In the genomic region with DNA sequence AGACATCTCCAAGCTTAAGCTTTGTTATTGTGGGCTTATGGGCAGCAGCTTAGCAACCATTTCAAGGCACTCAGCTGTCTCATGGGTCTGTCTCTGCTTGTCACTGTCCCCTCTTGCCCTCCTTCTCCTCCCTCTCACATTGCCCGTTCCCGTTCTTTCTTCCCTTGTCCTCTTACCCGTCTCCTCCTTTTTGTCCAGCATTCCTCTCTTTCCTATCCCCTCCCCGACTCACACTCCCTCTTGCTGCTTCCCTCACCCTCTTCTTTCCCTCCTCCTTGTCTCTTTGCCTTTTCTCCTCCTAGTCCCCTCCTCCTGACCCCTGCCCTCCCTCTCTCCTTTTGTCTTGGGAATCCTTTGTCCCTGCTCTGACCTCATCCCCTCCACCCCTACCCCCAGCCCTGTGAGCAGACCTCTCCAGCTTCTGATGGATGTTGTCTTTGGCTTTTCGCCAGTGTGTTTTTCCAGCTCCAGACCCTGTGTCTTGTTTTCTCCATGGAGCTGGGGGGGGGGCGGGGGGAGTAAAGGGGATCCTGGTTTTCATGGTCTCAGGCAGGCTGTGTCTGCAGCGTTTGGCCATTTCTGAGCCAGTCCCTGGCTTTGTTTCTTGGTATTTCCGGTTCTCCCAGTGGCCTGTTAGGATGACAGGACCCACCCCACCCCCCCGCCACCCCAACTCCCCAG, we compare ENCODE assay signal across 8 cellular contexts. TPM values are rescaled to one million over a fixed set of nuclear protein-coding genes. Genes with fewer than 3 reads are reported as not detected.
A peak's percentile ranks its signal among the peaks of the same experiment; 100 is the strongest.
DNase-seq lines count a peak whose midpoint lies in the region; ATAC-seq, FAIRE-seq and TF ChIP-seq lines count a peak whose summit lies in the region.

No MANE protein-coding gene starts in this region.

- peak overlapping the region; percentile 74 for H3K4me2 ChIP-seq in HepG2 (ENCODE audit: low read depth, low read length)

- H3K36me3 ChIP-seq in HepG2 (replicated peaks in 1 of 2; ENCODE audit: control insufficient read depth in 1 of 2, insufficient read depth in 2 of 2, low read length in 2 of 2) (no peaks in the 10 kb centered on the region), uterus (no peaks in the 10 kb centered on the region)

- TF ChIP-seq EP300 in HepG2 (IDR thresholded peaks at IDR 0.05; ENCODE audit: low read depth in 2 of 2, low read length in 2 of 2) (peak in 1 of 2 experiments; percentile 50; a peak in 1 of 4 replicates), HepG2 (CRISPR knock-in tag; IDR thresholded peaks at IDR 0.05; ENCODE audit: borderline replicate concordance) (no peak)

- CTCF ChIA-PET in activated CD8-positive, alpha-beta T cell treated with anti-CD3 and anti-CD28 coated beads, Interleukin-2, amount 10 ng/mL, durations not matched to agents 7 days and 5 days (lab: Charles Lee): no interaction called here
- CTCF ChIA-PET in activated CD8-positive, alpha-beta T cell treated with anti-CD3 and anti-CD28 coated beads for 36 hours (lab: Charles Lee): interaction anchor here (2.1 kb wide), 1 partner anchor 57 kb away, joined by 6 read pairs; no protein-coding TSS in a partner anchor
- CTCF ChIA-PET in HepG2 (lab: Yijun Ruan, JAX; ENCODE audit: low intra/inter-chr PET ratio, low total read pairs): no interaction called here

- H3K4me1 ChIP-seq in HepG2 (ENCODE audit: insufficient read depth, low read length) (peaks cover 66% of the 10 kb centered on the region), uterus (peaks cover 0 to 5% of the 10 kb centered on the region in 2 donors)

- 19% methylated on average over 9 of the region's 9 CpGs for WGBS in HepG2 (ENCODE audit: low lambda C conversion rate)

- H4K20me1 ChIP-seq in HepG2 (ENCODE audit: insufficient read depth, low read length): peaks cover 16% of the 10 kb centered on the region

- DNase-seq in activated CD8-positive, alpha-beta T cell treated with anti-CD3 and anti-CD28 coated beads, Interleukin-2, amount 10 ng/mL, durations not matched to agents 7 days and 5 days: no peak
- DNase-seq in activated CD8-positive, alpha-beta T cell treated with anti-CD3 and anti-CD28 coated beads for 36 hours: no peak
- peak; percentile 87 for DNase-seq in HepG2 (ENCODE audit: low spot score)
- DNase-seq in uterus: peak in 1 of 2 donors; percentile 46
- no peak for DNase-seq in HPDE6-E6E7 (ENCODE audit: extremely low spot score)
- no peak for DNase-seq in NCI-H187 (lab: John Stamatoyannopoulos, UW)

- TF ChIP-seq POLR2A in HepG2 (IDR thresholded peaks at IDR 0.05; ENCODE audit: insufficient read depth in 1 of 2, low read depth in 2 of 2, low read length in 2 of 2) (no peak), uterus (IDR thresholded peaks at IDR 0.05) (no peak), GM18505 (IDR thresholded peaks at IDR 0.05; ENCODE audit: borderline replicate concordance, extremely low read depth, insufficient read depth, insufficient read length) (no peak)

- H3K4me3 Mint-ChIP-seq in activated CD8-positive, alpha-beta T cell treated with anti-CD3 and anti-CD28 coated beads, Interleukin-2, amount 10 ng/mL, durations not matched to agents 7 days and 5 days: no peak overlapping the region
- no peak overlapping the region for H3K4me3 Mint-ChIP-seq in activated CD8-positive, alpha-beta T cell treated with anti-CD3 and anti-CD28 coated beads for 36 hours
- H3K4me3 Mint-ChIP-seq in brain: peak overlapping the region; percentile 1 to 75 (median 61)

- H3K27me3 ChIP-seq in HepG2 (ENCODE audit: control insufficient read depth in 1 of 2, insufficient read depth in 2 of 2, low read length in 2 of 2): no peaks in the 10 kb centered on the region
- H3K27me3 ChIP-seq in uterus: no peaks in the 10 kb centered on the region

- FAIRE-seq in HepG2 (lab: Jason Lieb, UNC): no peak

- no peaks in the 10 kb centered on the region for H3K9me3 ChIP-seq in HepG2 (ENCODE audit: low read length)
- no peaks in the 10 kb centered on the region for H3K9me3 ChIP-seq in uterus

- peak overlapping the region in 2 of 3 experiments; percentile 39 to 41; a peak in 4 of 6 replicates for H3K4me3 ChIP-seq in HepG2 (replicated peaks in 1 of 3; ENCODE audit: insufficient read depth in 1 of 3, low read depth in 2 of 3, low read length in 3 of 3)
- no peak overlapping the region for H3K4me3 ChIP-seq in uterus

- POLR2A ChIA-PET in activated CD8-positive, alpha-beta T cell treated with anti-CD3 and anti-CD28 coated beads, Interleukin-2, amount 10 ng/mL, durations not matched to agents 7 days and 5 days (lab: Charles Lee): interaction anchor here (0.8 kb wide), 1 partner anchor 522 kb away, joined by 3 read pairs; no protein-coding TSS in a partner anchor
- POLR2A ChIA-PET in activated CD8-positive, alpha-beta T cell treated with anti-CD3 and anti-CD28 coated beads for 36 hours (lab: Charles Lee): no interaction called here
- POLR2A ChIA-PET in HepG2 (lab: Yijun Ruan, JAX): interaction anchor here (1.1 to 1.6 kb wide), 2 partner anchors 10 to 12 kb away, joined by 4 to 6 read pairs; no protein-coding TSS in a partner anchor

- peaks cover 68% of the 10 kb centered on the region for H3K79me2 ChIP-seq in HepG2 (ENCODE audit: insufficient read depth, low read length)

- H3K27ac ChIP-seq in HepG2 (ENCODE audit: extremely low read length, insufficient read depth, low read length) (peak overlapping the region; percentile 30), uterus (peak overlapping the region; percentile 0 to 76)

- no peak overlapping the region for H2AFZ ChIP-seq in HepG2 (ENCODE audit: low read length)

- no TSS peak for BruUV-seq in HepG2 (replicated peaks; lab: Mats Ljungman, UMichigan)

- ATAC-seq in activated CD8-positive, alpha-beta T cell treated with anti-CD3 and anti-CD28 coated beads, Interleukin-2, amount 10 ng/mL, durations not matched to agents 7 days and 5 days: no peak
- no peak for ATAC-seq in activated CD8-positive, alpha-beta T cell treated with anti-CD3 and anti-CD28 coated beads for 36 hours
- peak; percentile 50 for ATAC-seq in HepG2
- no peak for ATAC-seq in GM18505 (IDR thresholded peaks at IDR 0.05; ENCODE audit: unreplicated experiment)

- TF ChIP-seq CTCF in activated CD8-positive, alpha-beta T cell treated with anti-CD3 and anti-CD28 coated beads for 36 hours (IDR thresholded peaks at IDR 0.05): no peak
- TF ChIP-seq CTCF in brain (conservative IDR thresholded peaks at IDR 0.05): no peak
- TF ChIP-seq CTCF in HepG2 (CRISPR knock-in tag; IDR thresholded peaks at IDR 0.05): no peak
- no peak for TF ChIP-seq CTCF in uterus (IDR thresholded peaks at IDR 0.05)

- no peaks in the 10 kb centered on the region for H3K27me3 Mint-ChIP-seq in activated CD8-positive, alpha-beta T cell treated with anti-CD3 and anti-CD28 coated beads, Interleukin-2, amount 10 ng/mL, durations not matched to agents 7 days and 5 days (ENCODE audit: low read depth)
- H3K27me3 Mint-ChIP-seq in activated CD8-positive, alpha-beta T cell treated with anti-CD3 and anti-CD28 coated beads for 36 hours: no peaks in the 10 kb centered on the region
- H3K27me3 Mint-ChIP-seq in brain: peaks cover 2% of the 10 kb centered on the region

- H3K27ac Mint-ChIP-seq in activated CD8-positive, alpha-beta T cell treated with anti-CD3 and anti-CD28 coated beads, Interleukin-2, amount 10 ng/mL, durations not matched to agents 7 days and 5 days: peak overlapping the region; percentile 16
- no peak overlapping the region for H3K27ac Mint-ChIP-seq in activated CD8-positive, alpha-beta T cell treated with anti-CD3 and anti-CD28 coated beads for 36 hours
- peak overlapping the region; percentile 59 to 98 (median 96) for H3K27ac Mint-ChIP-seq in brain

- peaks cover 3% of the 10 kb centered on the region for H3K36me3 Mint-ChIP-seq in activated CD8-positive, alpha-beta T cell treated with anti-CD3 and anti-CD28 coated beads, Interleukin-2, amount 10 ng/mL, durations not matched to agents 7 days and 5 days (ENCODE audit: low read depth)
- H3K36me3 Mint-ChIP-seq in activated CD8-positive, alpha-beta T cell treated with anti-CD3 and anti-CD28 coated beads for 36 hours (ENCODE audit: low read depth): peaks cover 3% of the 10 kb centered on the region
- H3K36me3 Mint-ChIP-seq in brain: no peaks in the 10 kb centered on the region

- H3K9me3 Mint-ChIP-seq in activated CD8-positive, alpha-beta T cell treated with anti-CD3 and anti-CD28 coated beads, Interleukin-2, amount 10 ng/mL, durations not matched to agents 7 days and 5 days (ENCODE audit: insufficient read depth): no peaks in the 10 kb centered on the region
- no peaks in the 10 kb centered on the region for H3K9me3 Mint-ChIP-seq in activated CD8-positive, alpha-beta T cell treated with anti-CD3 and anti-CD28 coated beads for 36 hours
- no peaks in the 10 kb centered on the region for H3K9me3 Mint-ChIP-seq in brain

- peak overlapping the region; percentile 44 for H3K9ac ChIP-seq in HepG2 (ENCODE audit: insufficient read depth, low read depth, low read length)

- intact Hi-C loops in activated CD8-positive, alpha-beta T cell treated with anti-CD3 and anti-CD28 coated beads for 36 hours (cut with micrococcal nuclease): no loop called here
- intact Hi-C loops in HepG2 (cut with micrococcal nuclease; ENCODE audit: unreplicated experiment): loop anchor here (5.0 kb wide), 1 partner anchor 39 kb away; no protein-coding TSS in a partner anchor
- intact Hi-C loops in uterus (cut with DNase I; ENCODE audit: low total_unique reads): no loop called here

- TF ChIP-seq RAD21 in HepG2 (CRISPR knock-in tag; IDR thresholded peaks at IDR 0.05): no peak

- in situ Hi-C loops in HepG2 (cut with HindIII; ENCODE audit: extremely low pct_ligation_motif_present, low pct_unique_long_range_greater_than_20kb): no loop called here

- H3K4me1 Mint-ChIP-seq in activated CD8-positive, alpha-beta T cell treated with anti-CD3 and anti-CD28 coated beads, Interleukin-2, amount 10 ng/mL, durations not matched to agents 7 days and 5 days (ENCODE audit: low read depth): peaks cover 15% of the 10 kb centered on the region
- peaks cover 30% of the 10 kb centered on the region for H3K4me1 Mint-ChIP-seq in activated CD8-positive, alpha-beta T cell treated with anti-CD3 and anti-CD28 coated beads for 36 hours (ENCODE audit: low read depth)
- H3K4me1 Mint-ChIP-seq in brain: peaks cover 73% of the 10 kb centered on the region

RNA-seq across cellular contexts. Expression of a gene that starts 47.9 kb away (rescaled TPM):
- total RNA-seq in activated CD8-positive, alpha-beta T cell treated with anti-CD3 and anti-CD28 coated beads, Interleukin-2, amount 10 ng/mL, durations not matched to agents 7 days and 5 days: 10 to 100 TPM; 28.6 to 28.7 TPM
- 10 to 100 TPM; 24.1 to 24.3 TPM for total RNA-seq in activated CD8-positive, alpha-beta T cell treated with anti-CD3 and anti-CD28 coated beads for 36 hours
- polyA plus RNA-seq in brain (ENCODE audit: insufficient read depth, low read depth, low replicate concordance): 28.8 TPM
- total RNA-seq in HepG2 (2016; rRNA removed; fragmentation: Illumina TruSeq; extraction: Trizol): 20.5 and 22.8 TPM in 2 replicates
- 7.0 and 7.4 TPM in 2 replicates for total RNA-seq in HepG2 (2016; cell fraction: cytosol; rRNA removed; fragmentation: Illumina TruSeq; extraction: Trizol; ENCODE audit: low read depth)
- 18.0 and 21.4 TPM in 2 replicates for total RNA-seq in HepG2 (2016; cell fraction: insoluble cytoplasmic fraction; rRNA removed; fragmentation: Illumina TruSeq; extraction: Trizol)
- total RNA-seq in HepG2 (2016; cell fraction: membrane; rRNA removed; fragmentation: Illumina TruSeq; extraction: Trizol): 20.7 and 21.5 TPM in 2 replicates
- total RNA-seq in HepG2 (2016; cell fraction: nucleus; rRNA removed; fragmentation: Illumina TruSeq; extraction: Trizol): 26.3 and 30.0 TPM in 2 replicates
- polyA plus RNA-seq in HepG2 (2011; rRNA removed): 40.8 and 46.6 TPM in 2 replicates
- 29.8 and 35.8 TPM in 2 replicates for polyA plus RNA-seq in HepG2 (2011; cell fraction: cytosol; rRNA removed)
- 63.9 and 75.8 TPM in 2 replicates for polyA plus RNA-seq in HepG2 (2011; cell fraction: nucleus; rRNA removed)
- 21.6 and 24.2 TPM in 2 replicates for polyA plus RNA-seq in HepG2 (2012)
- 3.6 and 5.4 TPM in 2 replicates for polyA plus RNA-seq in HepG2 (2016; cell fraction: cytosol; fragmentation: Illumina TruSeq; extraction: Trizol; ENCODE audit: low read depth)
- 16.6 and 20.2 TPM in 2 replicates for polyA plus RNA-seq in HepG2 (2016; cell fraction: insoluble cytoplasmic fraction; fragmentation: Illumina TruSeq; extraction: Trizol; ENCODE audit: low read depth)
- polyA plus RNA-seq in HepG2 (2016; cell fraction: membrane; fragmentation: Illumina TruSeq; extraction: Trizol; ENCODE audit: low read depth): 11.6 and 12.7 TPM in 2 replicates
- 39.7 and 45.7 TPM in 2 replicates for polyA plus RNA-seq in HepG2 (2016; cell fraction: nucleus; fragmentation: Illumina TruSeq; extraction: Trizol; ENCODE audit: insufficient read depth, low read depth)
- polyA minus RNA-seq in HepG2 (2011; rRNA and poly(A)+ RNA removed; ENCODE audit: low replicate concordance): 22.1 and 65.6 TPM in 2 replicates
- 39.4 and 40.2 TPM in 2 replicates for polyA minus RNA-seq in HepG2 (2011; cell fraction: cytosol; rRNA and poly(A)+ RNA removed)
- 71.6 and 79.1 TPM in 2 replicates for polyA minus RNA-seq in HepG2 (2011; cell fraction: nucleus; rRNA and poly(A)+ RNA removed)
- total RNA-seq in uterus: 10 to 100 TPM; 14.3 to 37.5 (median 21.4) TPM

Comparison
In these comparisons a context has a peak if more than half of its experiments do, and no peak if none do; other contexts are left out.
1. H3K4me3 Mint-ChIP-seq: peak in brain (5 of 5); none in activated CD8-positive, alpha-beta T cell treated with anti-CD3 and anti-CD28 coated beads, Interleukin-2, amount 10 ng/mL, durations not matched to agents 7 days and 5 days (single experiment) and activated CD8-positive, alpha-beta T cell treated with anti-CD3 and anti-CD28 coated beads for 36 hours (single experiment).
2. H3K4me3 ChIP-seq: peak in HepG2 (2 of 3); none in uterus (0 of 2).